17 cellular contexts compared by ENCODE assay signal in genomic region chr19:10284641-10285278, GRCh38. TPM values are rescaled to one million over a fixed set of nuclear protein-coding genes. Genes with fewer than 3 reads are reported as not detected.
"Had no signal": no experiment of that assay in that cellular context is flagged by ENCODE, and none has a peak within 500 bp of the region (broad histone marks: within the 10 kb centered on the region; RNA-seq: fewer than 3 reads in every experiment).

No MANE protein-coding gene starts in this region.

- H3K9me3 Mint-ChIP-seq: activated CD4-positive, alpha-beta memory T cell treated with anti-CD3 and anti-CD28 coated beads for 36 hours; activated naive CD8-positive, alpha-beta T cell treated with anti-CD3 and anti-CD28 coated beads, Interleukin-2, amount 10 ng/mL, durations not matched to agents 7 days and 5 days; activated T-cell treated with anti-CD3 and anti-CD28 coated beads, Interleukin-2, amount 50 U/mL, for 4 hours had no signal

- DNase-seq: activated CD4-positive, alpha-beta memory T cell treated with anti-CD3 and anti-CD28 coated beads for 36 hours; activated CD4-positive, CD25-positive, alpha-beta regulatory T cell treated with anti-CD3 and anti-CD28 coated beads, Interleukin-2, amount 50 U/mL, for 72 hours; activated gamma-delta T cell treated with Interleukin-2 at 50 U/mL for 16 hours; activated naive CD8-positive, alpha-beta T cell treated with anti-CD3 and anti-CD28 coated beads, Interleukin-2, amount 10 ng/mL, durations not matched to agents 7 days and 5 days; activated T-cell treated with anti-CD3 and anti-CD28 coated beads, Interleukin-2, amount 50 U/mL, for 4 hours; anterior cingulate cortex; hippocampal formation; midbrain; posterior cingulate gyrus; small intestine; T-helper 9 cell; tibial artery had no signal

- H3K4me3 ChIP-seq: breast epithelium, right atrium auricular region, tibial artery had no signal

- H3K27ac Mint-ChIP-seq: activated CD4-positive, alpha-beta memory T cell treated with anti-CD3 and anti-CD28 coated beads for 36 hours had no signal

- H3K4me3 Mint-ChIP-seq: activated CD4-positive, alpha-beta memory T cell treated with anti-CD3 and anti-CD28 coated beads for 36 hours; activated naive CD8-positive, alpha-beta T cell treated with anti-CD3 and anti-CD28 coated beads, Interleukin-2, amount 10 ng/mL, durations not matched to agents 7 days and 5 days; activated T-cell treated with anti-CD3 and anti-CD28 coated beads, Interleukin-2, amount 50 U/mL, for 4 hours had no signal

- H3K27ac ChIP-seq: right atrium auricular region, tibial artery had no signal

- ATAC-seq: activated T-cell treated with anti-CD3 and anti-CD28 coated beads, Interleukin-2, amount 50 U/mL, for 4 hours; esophagus mucosa had no signal

- H3K9me3 ChIP-seq: breast epithelium, neutrophil, right atrium auricular region, tibial artery had no signal

- H3K36me3 ChIP-seq: breast epithelium had no signal

RNA-seq across cellular contexts. Expression of gene ICAM4, which starts 2.0 kb away (rescaled TPM):
- total RNA-seq: cerebellum, esophagus mucosa had no signal
